ENCODE assay signal across 24 cellular contexts in genomic region chr4:122838034-122838433, GRCh38.
"Had no signal": no experiment of that assay in that cellular context is flagged by ENCODE, and none has a peak within 500 bp of the region (broad histone marks: within the 10 kb centered on the region; RNA-seq: fewer than 3 reads in every experiment).

No MANE protein-coding gene starts in this region.

- H3K4me3 Mint-ChIP-seq: nephron; stimulated activated naive B cell treated with anti-CD40 and anti-IgM and Interleukin-4, amounts not matched to agents 10 μg/mL and 1 μg/mL and 100 μg/mL, for 72 hours; stimulated activated naive CD8-positive, alpha-beta T cell treated with anti-CD3 and anti-CD28 coated beads, Interleukin-15, amount 100 ng/mL, for 72 hours had no signal

- H3K9me3 ChIP-seq: colonic mucosa, spleen, thoracic aorta, transverse colon had no signal

- ATAC-seq: left colon; left ventricle myocardium superior; sciatic nerve; stimulated activated naive B cell treated with anti-CD40 and anti-IgM and Interleukin-4, amounts not matched to agents 10 μg/mL and 1 μg/mL and 100 μg/mL, for 72 hours; stimulated activated naive CD8-positive, alpha-beta T cell treated with anti-CD3 and anti-CD28 coated beads, Interleukin-15, amount 100 ng/mL, for 72 hours had no signal

- H3K27me3 ChIP-seq: colonic mucosa, transverse colon had no signal

- H3K36me3 ChIP-seq: colonic mucosa, spleen, thoracic aorta, transverse colon had no signal

- H3K36me3 Mint-ChIP-seq: stimulated activated naive B cell treated with anti-CD40 and anti-IgM and Interleukin-4, amounts not matched to agents 10 μg/mL and 1 μg/mL and 100 μg/mL, for 72 hours had no signal

- H3K4me1 Mint-ChIP-seq: stimulated activated naive B cell treated with anti-CD40 and anti-IgM and Interleukin-4, amounts not matched to agents 10 μg/mL and 1 μg/mL and 100 μg/mL, for 72 hours; stimulated activated naive CD8-positive, alpha-beta T cell treated with anti-CD3 and anti-CD28 coated beads, Interleukin-15, amount 100 ng/mL, for 72 hours had no signal

- H3K27ac ChIP-seq: colonic mucosa, spleen, thoracic aorta had no signal

- H3K27ac Mint-ChIP-seq: nephron; stimulated activated naive B cell treated with anti-CD40 and anti-IgM and Interleukin-4, amounts not matched to agents 10 μg/mL and 1 μg/mL and 100 μg/mL, for 72 hours; stimulated activated naive CD8-positive, alpha-beta T cell treated with anti-CD3 and anti-CD28 coated beads, Interleukin-15, amount 100 ng/mL, for 72 hours had no signal

- H3K4me3 ChIP-seq: colonic mucosa, lung, spleen, thoracic aorta, transverse colon had no signal

- H3K9me3 Mint-ChIP-seq: nephron; stimulated activated naive B cell treated with anti-CD40 and anti-IgM and Interleukin-4, amounts not matched to agents 10 μg/mL and 1 μg/mL and 100 μg/mL, for 72 hours; stimulated activated naive CD8-positive, alpha-beta T cell treated with anti-CD3 and anti-CD28 coated beads, Interleukin-15, amount 100 ng/mL, for 72 hours had no signal

- H3K4me1 ChIP-seq: colonic mucosa, spleen had no signal

- DNase-seq: colonic mucosa; dermis blood vessel endothelial cell; erythroblast; foreskin melanocyte; head of caudate nucleus; hippocampal formation; left colon; left ventricle myocardium superior; mesenchymal stem cell; midbrain; occipital lobe; posterior cingulate gyrus; spleen; stimulated activated CD4-positive, alpha-beta T cell treated with anti-CD3 and anti-CD28 coated beads, Interleukin-15, amount 100 ng/mL, for 24 hours; stimulated activated CD4-positive, alpha-beta T cell treated with anti-CD3 and anti-CD28 coated beads, Interleukin-2, amount 100 ng/mL, for 24 hours; stimulated activated CD4-positive, alpha-beta T cell treated with anti-CD3 and anti-CD28 coated beads, Interleukin-4, amount 100 ng/mL, for 4 hours; stimulated activated naive B cell treated with anti-CD40 and anti-IgM and Interleukin-4, amounts not matched to agents 10 μg/mL and 1 μg/mL and 100 μg/mL, for 72 hours; stimulated activated naive CD8-positive, alpha-beta T cell treated with anti-CD3 and anti-CD28 coated beads, Interleukin-15, amount 100 ng/mL, for 72 hours; substantia nigra; transverse colon had no signal
